ENCODE assay signal across 35 cellular contexts in the genomic region with DNA sequence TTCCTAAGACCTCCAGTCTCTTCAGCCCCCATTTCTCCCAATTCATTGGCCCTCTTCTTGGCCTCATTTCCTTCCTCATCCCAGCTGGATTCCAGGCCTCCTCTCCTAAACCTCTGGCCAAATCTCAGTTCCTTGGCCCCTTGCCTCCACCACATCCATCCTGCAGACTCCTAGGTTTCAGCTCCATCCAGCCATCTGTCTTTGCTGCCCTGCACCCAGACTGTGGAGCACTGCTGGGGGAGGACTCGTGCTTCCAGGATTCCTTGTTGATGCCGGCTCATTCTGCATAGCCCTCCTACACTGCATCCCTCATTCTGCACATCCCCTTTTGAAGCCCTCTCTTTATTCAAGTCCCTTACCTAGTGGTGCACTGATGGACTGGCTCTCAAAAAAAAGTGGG. TPM values are rescaled to one million over a fixed set of nuclear protein-coding genes. Genes with fewer than 3 reads are reported as not detected.
"Had no signal": no experiment of that assay in that cellular context is flagged by ENCODE, and none has a peak within 500 bp of the region (broad histone marks: within the 10 kb centered on the region; RNA-seq: fewer than 3 reads in every experiment).

No MANE protein-coding gene starts in this region.

- ATAC-seq: activated CD8-positive, alpha-beta memory T cell treated with anti-CD3 and anti-CD28 coated beads, Interleukin-2, amount 10 ng/mL, durations not matched to agents 7 days and 5 days; activated naive CD8-positive, alpha-beta T cell treated with anti-CD3 and anti-CD28 coated beads, Interleukin-2, amount 50 U/mL, for 24 hours; PC-3 had no signal

- H3K9me3 Mint-ChIP-seq: activated B cell treated with CpG ODN at 0.5 μM for 24 hours; activated CD4-positive, alpha-beta memory T cell treated with anti-CD3 and anti-CD28 coated beads, Interleukin-2, amount 10 ng/mL, durations not matched to agents 7 days and 5 days; activated naive CD4-positive, alpha-beta T cell treated with anti-CD3 and anti-CD28 coated beads, Interleukin-2, amount 10 ng/mL, durations not matched to agents 7 days and 5 days; activated naive CD8-positive, alpha-beta T cell treated with anti-CD3 and anti-CD28 coated beads, Interleukin-2, amount 50 U/mL, for 24 hours; IgD-negative memory B cell had no signal

- DNase-seq: activated B cell treated with CpG ODN at 0.5 μM for 24 hours; activated CD4-positive, alpha-beta memory T cell treated with anti-CD3 and anti-CD28 coated beads, Interleukin-2, amount 10 ng/mL, durations not matched to agents 7 days and 5 days; activated CD4-positive, alpha-beta T cell treated with anti-CD3 and anti-CD28 coated beads for 1 hour; activated CD4-positive, alpha-beta T cell treated with anti-CD3 and anti-CD28 coated beads for 48 hours; activated CD8-positive, alpha-beta memory T cell treated with anti-CD3 and anti-CD28 coated beads for 24 hours; activated CD8-positive, alpha-beta memory T cell treated with anti-CD3 and anti-CD28 coated beads, Interleukin-2, amount 10 ng/mL, durations not matched to agents 7 days and 5 days; activated CD8-positive, alpha-beta memory T cell treated with anti-CD3 and anti-CD28 coated beads, Interleukin-2, amount 50 U/mL, for 48 hours; activated effector memory CD4-positive, alpha-beta T cell treated with Interleukin-2 at 50 U/mL for 16 hours; activated naive CD4-positive, alpha-beta T cell treated with anti-CD3 and anti-CD28 coated beads, Interleukin-2, amount 10 ng/mL, durations not matched to agents 7 days and 5 days; activated naive CD8-positive, alpha-beta T cell treated with anti-CD3 and anti-CD28 coated beads, Interleukin-2, amount 50 U/mL, for 24 hours; activated T-cell treated with anti-CD3 and anti-CD28 coated beads, Interleukin-2, amount 50 U/mL, for 48 hours; anterior cingulate cortex; Kasumi-1; KG1; MG63; NCI-H1048; NCI-H1436 treated with DMSO at 0.1 percent for 48 hours; NCI-H1694 treated with DMSO at 0.1 percent for 48 hours; NCI-H2029; NCI-H345; NCI-H524 treated with DMSO at 0.1 percent for 48 hours; PC-3; Peyer's patch; RPMI8226; SIG-M5; SW 1271; T-helper 1 cell; T-helper 2 cell; T-helper 9 cell had no signal

- H3K4me3 Mint-ChIP-seq: activated B cell treated with CpG ODN at 0.5 μM for 24 hours; activated CD4-positive, alpha-beta memory T cell treated with anti-CD3 and anti-CD28 coated beads, Interleukin-2, amount 10 ng/mL, durations not matched to agents 7 days and 5 days; activated CD8-positive, alpha-beta memory T cell treated with anti-CD3 and anti-CD28 coated beads, Interleukin-2, amount 10 ng/mL, durations not matched to agents 7 days and 5 days; activated naive CD4-positive, alpha-beta T cell treated with anti-CD3 and anti-CD28 coated beads, Interleukin-2, amount 10 ng/mL, durations not matched to agents 7 days and 5 days; activated naive CD8-positive, alpha-beta T cell; activated naive CD8-positive, alpha-beta T cell treated with anti-CD3 and anti-CD28 coated beads, Interleukin-2, amount 50 U/mL, for 24 hours had no signal

- H3K27ac ChIP-seq: Peyer's patch, VCaP had no signal

- H3K27ac Mint-ChIP-seq: activated B cell treated with CpG ODN at 0.5 μM for 24 hours; activated CD4-positive, alpha-beta memory T cell treated with anti-CD3 and anti-CD28 coated beads, Interleukin-2, amount 10 ng/mL, durations not matched to agents 7 days and 5 days; activated CD8-positive, alpha-beta memory T cell treated with anti-CD3 and anti-CD28 coated beads, Interleukin-2, amount 10 ng/mL, durations not matched to agents 7 days and 5 days; activated naive CD4-positive, alpha-beta T cell treated with anti-CD3 and anti-CD28 coated beads, Interleukin-2, amount 10 ng/mL, durations not matched to agents 7 days and 5 days; activated naive CD8-positive, alpha-beta T cell; activated naive CD8-positive, alpha-beta T cell treated with anti-CD3 and anti-CD28 coated beads, Interleukin-2, amount 50 U/mL, for 24 hours had no signal

- H3K27me3 ChIP-seq: MG63, Peyer's patch had no signal

- H3K4me3 ChIP-seq: MG63, Peyer's patch had no signal

- H3K36me3 Mint-ChIP-seq: activated CD8-positive, alpha-beta memory T cell treated with anti-CD3 and anti-CD28 coated beads, Interleukin-2, amount 10 ng/mL, durations not matched to agents 7 days and 5 days; activated naive CD4-positive, alpha-beta T cell treated with anti-CD3 and anti-CD28 coated beads, Interleukin-2, amount 10 ng/mL, durations not matched to agents 7 days and 5 days; activated naive CD8-positive, alpha-beta T cell; brain; IgD-negative memory B cell had no signal

- H3K9me3 ChIP-seq: MG63, Peyer's patch had no signal

- H3K36me3 ChIP-seq: MG63, Peyer's patch had no signal

RNA-seq across cellular contexts. Expression of gene PLAC9, which starts 6.8 kb away (rescaled TPM):
- total RNA-seq: activated B cell treated with CpG ODN at 0.5 μM for 24 hours; activated CD4-positive, alpha-beta memory T cell treated with anti-CD3 and anti-CD28 coated beads, Interleukin-2, amount 10 ng/mL, durations not matched to agents 7 days and 5 days; activated CD8-positive, alpha-beta memory T cell treated with anti-CD3 and anti-CD28 coated beads, Interleukin-2, amount 10 ng/mL, durations not matched to agents 7 days and 5 days; NCI-H460; SK-MEL-5 had no signal
- polyA plus RNA-seq: IgD-negative memory B cell had no signal
